1 cellular context compared by ENCODE assay signal in genomic region chr17:16380640-16381495, GRCh38.
TF ChIP-seq lines count a peak whose summit lies in the region.

TSS of gene UBB (plus strand) at chr17:16381091. CDS start at chr17:16381908, 817 bp downstream.

TF ChIP-seq in GM12878, 131 proteins besides CTCF, POLR2A, EP300 and RAD21 (continued from another document and continues in another):
- TF ChIP-seq CUX1 (IDR thresholded peaks at IDR 0.05; ENCODE audit: insufficient replicate concordance, low read depth, low read length): no peak
- TF ChIP-seq, protein P1, sequence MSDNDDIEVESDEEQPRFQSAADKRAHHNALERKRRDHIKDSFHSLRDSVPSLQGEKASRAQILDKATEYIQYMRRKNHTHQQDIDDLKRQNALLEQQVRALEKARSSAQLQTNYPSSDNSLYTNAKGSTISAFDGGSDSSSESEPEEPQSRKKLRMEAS (IDR thresholded peaks at IDR 0.05; ENCODE audit: low read depth, low read length): no peak; the same call in none of the 2 replicates
- TF ChIP-seq, protein P2, sequence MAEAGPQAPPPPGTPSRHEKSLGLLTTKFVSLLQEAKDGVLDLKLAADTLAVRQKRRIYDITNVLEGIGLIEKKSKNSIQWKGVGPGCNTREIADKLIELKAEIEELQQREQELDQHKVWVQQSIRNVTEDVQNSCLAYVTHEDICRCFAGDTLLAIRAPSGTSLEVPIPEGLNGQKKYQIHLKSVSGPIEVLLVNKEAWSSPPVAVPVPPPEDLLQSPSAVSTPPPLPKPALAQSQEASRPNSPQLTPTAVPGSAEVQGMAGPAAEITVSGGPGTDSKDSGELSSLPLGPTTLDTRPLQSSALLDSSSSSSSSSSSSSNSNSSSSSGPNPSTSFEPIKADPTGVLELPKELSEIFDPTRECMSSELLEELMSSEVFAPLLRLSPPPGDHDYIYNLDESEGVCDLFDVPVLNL (IDR thresholded peaks at IDR 0.05; ENCODE audit: low read depth, low read length): no peak
- peak; percentile 45; the same call in 1 of the 2 replicates for TF ChIP-seq BCL11A (IDR thresholded peaks at IDR 0.05; ENCODE audit: low read depth, low read length)
- TF ChIP-seq PML (IDR thresholded peaks at IDR 0.05; ENCODE audit: low read length): peak; percentile 100
- TF ChIP-seq POLR2AphosphoS2 (IDR thresholded peaks at IDR 0.05; ENCODE audit: low read depth, low read length): peak; percentile 100
- TF ChIP-seq KAT2A (conservative IDR thresholded peaks at IDR 0.05; ENCODE audit: control insufficient read depth, low read depth, low read length): no peak
- no peak; the same call in 1 of the 2 replicates for TF ChIP-seq IRF4 (IDR thresholded peaks at IDR 0.05; ENCODE audit: low read depth, low read length)
- peak; percentile 17; the same call in 1 of the 2 replicates for TF ChIP-seq PRDM15 (CRISPR knock-in tag; IDR thresholded peaks at IDR 0.05)
- no peak for TF ChIP-seq CEBPZ (IDR thresholded peaks at IDR 0.05; ENCODE audit: low read depth, low read length)
- peak; percentile 100 for TF ChIP-seq POLR2AphosphoS5 (IDR thresholded peaks at IDR 0.05; ENCODE audit: low read length)
- peak; percentile 75 for TF ChIP-seq MEF2B (IDR thresholded peaks at IDR 0.05; ENCODE audit: partially characterized antibody, poor library complexity, severe bottlenecking)
- peak; percentile 98 for TF ChIP-seq CHD2 (IDR thresholded peaks at IDR 0.05; ENCODE audit: borderline replicate concordance, low read depth, low read length)
- peak; percentile 86 for TF ChIP-seq YY1 (IDR thresholded peaks at IDR 0.05; ENCODE audit: low read depth, low read length)
- TF ChIP-seq BHLHE40 (IDR thresholded peaks at IDR 0.05; ENCODE audit: borderline replicate concordance in 1 of 2, low read depth in 2 of 2, low read length in 1 of 2): peak; percentile 26 to 52; a peak in 1 of 4 replicates
- peak; percentile 92 for TF ChIP-seq TBL1XR1 (IDR thresholded peaks at IDR 0.05; ENCODE audit: low read depth, low read length)
- peak; percentile 28 for TF ChIP-seq FOS (IDR thresholded peaks at IDR 0.05; ENCODE audit: borderline replicate concordance, extremely low read depth, insufficient read length)
- TF ChIP-seq CBX3 (IDR thresholded peaks at IDR 0.05; ENCODE audit: borderline replicate concordance, low read depth): no peak
- TF ChIP-seq SMAD1 (IDR thresholded peaks at IDR 0.05; ENCODE audit: low read depth, partially characterized antibody): peak; percentile 95
- no peak for TF ChIP-seq SREBF2 (IDR thresholded peaks at IDR 0.05; ENCODE audit: low read length)
- no peak for TF ChIP-seq SUZ12 (IDR thresholded peaks at IDR 0.05; ENCODE audit: unreplicated experiment)
- no peak; the same call in none of the 2 replicates for TF ChIP-seq MTA2 (IDR thresholded peaks at IDR 0.05; ENCODE audit: low read depth)
- TF ChIP-seq SREBF1 (IDR thresholded peaks at IDR 0.05; ENCODE audit: low read length): 0 out of 2 replicates have a peak, but pooled peaks have one; percentile 48
- TF ChIP-seq EGR1 (IDR thresholded peaks at IDR 0.05; ENCODE audit: borderline replicate concordance in 1 of 2, low read depth in 2 of 2, low read length in 2 of 2): peak; percentile 63 to 100; a peak in 2 of 3 replicates
- TF ChIP-seq, protein P3, sequence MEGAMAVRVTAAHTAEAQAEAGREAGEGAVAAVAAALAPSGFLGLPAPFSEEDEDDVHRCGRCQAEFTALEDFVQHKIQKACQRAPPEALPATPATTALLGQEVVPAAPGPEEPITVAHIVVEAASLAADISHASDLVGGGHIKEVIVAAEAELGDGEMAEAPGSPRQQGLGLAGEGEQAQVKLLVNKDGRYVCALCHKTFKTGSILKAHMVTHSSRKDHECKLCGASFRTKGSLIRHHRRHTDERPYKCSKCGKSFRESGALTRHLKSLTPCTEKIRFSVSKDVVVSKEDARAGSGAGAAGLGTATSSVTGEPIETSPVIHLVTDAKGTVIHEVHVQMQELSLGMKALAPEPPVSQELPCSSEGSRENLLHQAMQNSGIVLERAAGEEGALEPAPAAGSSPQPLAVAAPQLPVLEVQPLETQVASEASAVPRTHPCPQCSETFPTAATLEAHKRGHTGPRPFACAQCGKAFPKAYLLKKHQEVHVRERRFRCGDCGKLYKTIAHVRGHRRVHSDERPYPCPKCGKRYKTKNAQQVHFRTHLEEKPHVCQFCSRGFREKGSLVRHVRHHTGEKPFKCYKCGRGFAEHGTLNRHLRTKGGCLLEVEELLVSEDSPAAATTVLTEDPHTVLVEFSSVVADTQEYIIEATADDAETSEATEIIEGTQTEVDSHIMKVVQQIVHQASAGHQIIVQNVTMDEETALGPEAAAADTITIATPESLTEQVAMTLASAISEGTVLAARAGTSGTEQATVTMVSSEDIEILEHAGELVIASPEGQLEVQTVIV (IDR thresholded peaks at IDR 0.05; ENCODE audit: borderline replicate concordance, partially characterized antibody): peak; percentile 50
- TF ChIP-seq ZNF24 (IDR thresholded peaks at IDR 0.05): no peak
- TF ChIP-seq CREB1 (IDR thresholded peaks at IDR 0.05; ENCODE audit: low read depth): peak; percentile 89
- TF ChIP-seq KDM1A (IDR thresholded peaks at IDR 0.05; ENCODE audit: borderline replicate concordance): no peak
- 0 out of 2 replicates have a peak, but pooled peaks have one; percentile 13 for TF ChIP-seq ZBTB11 (CRISPR knock-in tag; IDR thresholded peaks at IDR 0.05)
- peak; percentile 86; the same call in 1 of the 2 replicates for TF ChIP-seq ZBED1 (IDR thresholded peaks at IDR 0.05; ENCODE audit: borderline replicate concordance)
- no peak for TF ChIP-seq HDAC2 (IDR thresholded peaks at IDR 0.05)
- no peak for TF ChIP-seq EZH2 (IDR thresholded peaks at IDR 0.05; ENCODE audit: borderline replicate concordance, control insufficient read depth, low read depth, low read length)
- no peak for TF ChIP-seq MYB (IDR thresholded peaks at IDR 0.05; ENCODE audit: borderline replicate concordance, low read depth, low read length)
- TF ChIP-seq NFIC (IDR thresholded peaks at IDR 0.05; ENCODE audit: low read depth, low read length): no peak; the same call in 1 of the 2 replicates
- no peak for TF ChIP-seq MXI1 (IDR thresholded peaks at IDR 0.05; ENCODE audit: low read depth, low read length)
- no peak; the same call in 1 of the 2 replicates for TF ChIP-seq PAX8 (IDR thresholded peaks at IDR 0.05)
- TF ChIP-seq NR2F1 (conservative IDR thresholded peaks at IDR 0.05): peak; percentile 74; the same call in 1 of the 2 replicates
- TF ChIP-seq, protein P4, sequence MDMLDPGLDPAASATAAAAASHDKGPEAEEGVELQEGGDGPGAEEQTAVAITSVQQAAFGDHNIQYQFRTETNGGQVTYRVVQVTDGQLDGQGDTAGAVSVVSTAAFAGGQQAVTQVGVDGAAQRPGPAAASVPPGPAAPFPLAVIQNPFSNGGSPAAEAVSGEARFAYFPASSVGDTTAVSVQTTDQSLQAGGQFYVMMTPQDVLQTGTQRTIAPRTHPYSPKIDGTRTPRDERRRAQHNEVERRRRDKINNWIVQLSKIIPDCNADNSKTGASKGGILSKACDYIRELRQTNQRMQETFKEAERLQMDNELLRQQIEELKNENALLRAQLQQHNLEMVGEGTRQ (IDR thresholded peaks at IDR 0.05; ENCODE audit: borderline replicate concordance, low read depth, low read length): no peak
- TF ChIP-seq NRF1 (conservative IDR thresholded peaks at IDR 0.05; ENCODE audit: low read depth, low read length): peak; percentile 44; the same call in 1 of the 2 replicates
- TF ChIP-seq SMAD5 (IDR thresholded peaks at IDR 0.05; ENCODE audit: low read depth): peak; percentile 99
